In the genomic region with DNA sequence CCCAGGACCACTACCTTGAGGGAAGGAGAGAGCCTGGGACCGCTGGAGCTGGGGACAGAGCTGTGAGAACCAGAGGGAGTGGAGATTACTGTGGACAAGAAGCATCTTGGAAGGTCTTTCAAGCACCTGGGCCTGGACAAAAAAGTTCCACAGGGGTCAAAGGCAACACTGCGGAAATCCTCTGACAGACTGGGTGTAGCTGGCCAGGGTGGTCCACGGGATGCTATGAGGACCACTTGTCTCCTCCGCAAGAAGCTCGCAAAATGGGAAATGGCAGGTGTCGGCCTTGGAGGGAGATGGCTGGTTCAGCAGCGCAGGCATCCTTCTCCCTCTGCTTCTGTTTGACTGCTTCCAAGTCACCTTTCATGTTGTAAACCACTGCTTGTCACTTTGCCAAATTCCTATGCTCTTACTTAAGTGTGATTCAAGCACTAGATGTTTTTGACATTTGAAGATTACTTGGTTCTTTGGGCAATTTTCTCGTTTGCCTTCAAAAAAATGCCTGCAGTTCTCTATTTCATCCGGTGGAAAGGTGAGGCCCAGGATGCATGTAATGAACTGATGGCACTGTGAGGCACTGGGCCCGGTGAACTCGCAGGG, we compare ENCODE assay signal across 16 cellular contexts. TPM values are rescaled to one million over a fixed set of nuclear protein-coding genes. Genes with fewer than 3 reads are reported as not detected.
DNase-seq lines count a peak whose midpoint lies in the region; ATAC-seq, FAIRE-seq and TF ChIP-seq lines count a peak whose summit lies in the region.
"Had no signal": no experiment of that assay in that cellular context is flagged by ENCODE, and none has a peak within 500 bp of the region (broad histone marks: within the 10 kb centered on the region; RNA-seq: fewer than 3 reads in every experiment).

No MANE protein-coding gene starts in this region.

- H3K4me3 Mint-ChIP-seq in astrocyte (ENCODE audit: unreplicated experiment) = no peak overlapping the region
- H3K4me3 Mint-ChIP-seq: naive thymus-derived CD4-positive, alpha-beta T cell had no signal

- H3K36me3 ChIP-seq in astrocyte (ENCODE audit: insufficient read depth, low read length) = no peaks in the 10 kb centered on the region
- H3K36me3 ChIP-seq: cardiac muscle cell, left ventricle myocardium inferior, prostate gland had no signal

- peak overlapping the region; percentile 34 for H3K27ac ChIP-seq in astrocyte (ENCODE audit: low read depth, low read length)
- H3K27ac ChIP-seq: cardiac muscle cell, hepatocyte, left ventricle myocardium inferior, prostate gland, testis had no signal

- FAIRE-seq in astrocyte (lab: Jason Lieb, UNC) (peak; percentile 20), urothelium cell line (lab: Jason Lieb, UNC) (peak; percentile 72)
- FAIRE-seq: GM19239 had no signal

- peak overlapping the region; percentile 47 for H3K4me2 ChIP-seq in astrocyte (ENCODE audit: low read length)
- H3K4me2 ChIP-seq: hepatocyte had no signal

- ATAC-seq in GM21528 (IDR thresholded peaks at IDR 0.05; ENCODE audit: low FRiP score, unreplicated experiment) (no peak), HG03378 (IDR thresholded peaks at IDR 0.05; ENCODE audit: unreplicated experiment) (no peak)
- ATAC-seq: naive thymus-derived CD4-positive, alpha-beta T cell had no signal

- H3K4me1 Mint-ChIP-seq in astrocyte (ENCODE audit: low read depth, unreplicated experiment) = peaks cover 21% of the 10 kb centered on the region

- H3K9me3 ChIP-seq in astrocyte (ENCODE audit: insufficient read depth, low read depth, low read length) = no peaks in the 10 kb centered on the region
- H3K9me3 ChIP-seq: left ventricle myocardium inferior, prostate gland, testis had no signal

- no peaks in the 10 kb centered on the region for H3K79me2 ChIP-seq in astrocyte (ENCODE audit: insufficient read depth, low read length)
- H3K79me2 ChIP-seq: hepatocyte had no signal

- no peak overlapping the region for H2AFZ ChIP-seq in astrocyte (ENCODE audit: low read depth, low read length)
- H2AFZ ChIP-seq: hepatocyte had no signal

- H3K4me1 ChIP-seq in astrocyte (ENCODE audit: insufficient read depth, low read length) = peaks cover 22% of the 10 kb centered on the region
- H3K4me1 ChIP-seq: left ventricle myocardium inferior, prostate gland, testis had no signal

- H3K27me3 Mint-ChIP-seq in astrocyte (ENCODE audit: low read depth, unreplicated experiment) = peaks cover 28% of the 10 kb centered on the region

- H3K4me3 ChIP-seq in astrocyte (ENCODE audit: insufficient read depth, low read depth, low read length) (no peak overlapping the region), fibroblast of the aortic adventitia (ENCODE audit: low read depth, low read length) (no peak overlapping the region)
- H3K4me3 ChIP-seq: cardiac muscle cell, hepatocyte, left ventricle myocardium inferior, prostate gland, testis had no signal

- peaks cover 3% of the 10 kb centered on the region for H3K27me3 ChIP-seq in astrocyte (ENCODE audit: insufficient read depth, low read length)
- H3K27me3 ChIP-seq: cardiac muscle cell, hepatocyte, testis had no signal

- DNase-seq in HT1080 (ENCODE audit: low read depth) (peak; percentile 76), astrocyte (ENCODE audit: low read depth) (peak; percentile 78), fibroblast of the aortic adventitia (ENCODE audit: low read depth) (peak; percentile 79), urothelium cell line (ENCODE audit: low spot score) (peak; percentile 65), dedifferentiated amniotic fluid mesenchymal stem cell (ENCODE audit: extremely low spot score) (no peak)
- DNase-seq: activated effector memory CD4-positive, alpha-beta T cell treated with Interleukin-2 at 50 U/mL for 16 hours; GF-D8; left ventricle myocardium inferior; naive thymus-derived CD4-positive, alpha-beta T cell; testis had no signal

- peaks cover 3% of the 10 kb centered on the region for H4K20me1 ChIP-seq in astrocyte (ENCODE audit: insufficient read depth, low read length)

- no peak overlapping the region for H3K9ac ChIP-seq in astrocyte (ENCODE audit: low read length)

- TF ChIP-seq CTCF in astrocyte (IDR thresholded peaks at IDR 0.05; ENCODE audit: insufficient read depth, low read depth, low read length) = no peak
- TF ChIP-seq CTCF in fibroblast of the aortic adventitia (IDR thresholded peaks at IDR 0.05; ENCODE audit: insufficient read depth, low read length) = no peak

- peaks cover 9% of the 10 kb centered on the region for H3K36me3 Mint-ChIP-seq in astrocyte (ENCODE audit: low read depth, unreplicated experiment)

- H3K9me3 Mint-ChIP-seq in astrocyte (ENCODE audit: unreplicated experiment) = no peaks in the 10 kb centered on the region
- H3K9me3 Mint-ChIP-seq: naive thymus-derived CD4-positive, alpha-beta T cell had no signal

- peak overlapping the region; percentile 43 for H3K27ac Mint-ChIP-seq in astrocyte (ENCODE audit: unreplicated experiment)
- H3K27ac Mint-ChIP-seq: naive thymus-derived CD4-positive, alpha-beta T cell had no signal

RNA-seq across cellular contexts. Expression of a gene that starts 27.7 kb away (rescaled TPM):
- total RNA-seq in HT1080 (2014; rRNA removed; shearing (Covaris generic)) = 6.0 and 6.8 TPM in 2 replicates
- polyA plus RNA-seq in HT1080 (2015; cell fraction: cytosol; rRNA removed) = 6.1 and 7.4 TPM in 2 replicates
- 11.0 and 11.3 TPM in 2 replicates for polyA plus RNA-seq in HT1080 (2015; cell fraction: nucleus; rRNA removed)
- 4.8 and 5.5 TPM in 2 replicates for total RNA-seq in astrocyte
- 2.9 and 4.7 TPM in 2 replicates for total RNA-seq in fibroblast of the aortic adventitia (ENCODE audit: low replicate concordance)
